21 cellular contexts compared by ENCODE assay signal in genomic region chr3:5646030-5646368, GRCh38.
"Had no signal": no experiment of that assay in that cellular context is flagged by ENCODE, and none has a peak within 500 bp of the region (broad histone marks: within the 10 kb centered on the region; RNA-seq: fewer than 3 reads in every experiment).

No MANE protein-coding gene starts in this region.

- H3K27me3 ChIP-seq: adrenal gland had no signal

- H3K27ac ChIP-seq: adrenal gland had no signal

- H3K4me1 ChIP-seq: adrenal gland had no signal

- H3K36me3 ChIP-seq: adrenal gland had no signal

- DNase-seq: activated CD4-positive, alpha-beta T cell treated with anti-CD3 and anti-CD28 coated beads for 36 hours; activated CD8-positive, alpha-beta memory T cell treated with anti-CD3 and anti-CD28 coated beads, Interleukin-2, amount 50 U/mL, for 4 hours; activated CD8-positive, alpha-beta T cell treated with anti-CD3 and anti-CD28 coated beads for 36 hours; activated naive CD4-positive, alpha-beta T cell treated with anti-CD3 and anti-CD28 coated beads, Interleukin-2, amount 50 U/mL, for 16 hours; activated naive CD8-positive, alpha-beta T cell treated with anti-CD3 and anti-CD28 coated beads, Interleukin-2, amount 10 ng/mL, durations not matched to agents 7 days and 5 days; activated T-cell treated with anti-CD3 and anti-CD28 coated beads, Interleukin-2, amount 50 U/mL, for 72 hours; adrenal gland; anterior cingulate cortex; cerebellar nuclear complex; Kasumi-1; NCI-H1105 treated with DMSO at 0.1 percent for 48 hours; NCI-H1436 treated with DMSO at 0.1 percent for 48 hours; NCI-H187; NCI-H2081; NCI-H510A treated with DMSO at 0.1 percent for 48 hours; NCI-H69; PC-3; SHP77; T-cell; T-helper 2 cell; T1000 had no signal

- ATAC-seq: activated CD4-positive, alpha-beta T cell treated with anti-CD3 and anti-CD28 coated beads for 36 hours; activated CD8-positive, alpha-beta T cell treated with anti-CD3 and anti-CD28 coated beads for 36 hours; activated T-cell treated with anti-CD3 and anti-CD28 coated beads, Interleukin-2, amount 50 U/mL, for 72 hours; PC-3; T-cell had no signal

- H3K4me3 ChIP-seq: adrenal gland had no signal

- H3K9me3 ChIP-seq: adrenal gland had no signal
